Comparison of ENCODE assay signal across 27 cellular contexts in the genomic region with DNA sequence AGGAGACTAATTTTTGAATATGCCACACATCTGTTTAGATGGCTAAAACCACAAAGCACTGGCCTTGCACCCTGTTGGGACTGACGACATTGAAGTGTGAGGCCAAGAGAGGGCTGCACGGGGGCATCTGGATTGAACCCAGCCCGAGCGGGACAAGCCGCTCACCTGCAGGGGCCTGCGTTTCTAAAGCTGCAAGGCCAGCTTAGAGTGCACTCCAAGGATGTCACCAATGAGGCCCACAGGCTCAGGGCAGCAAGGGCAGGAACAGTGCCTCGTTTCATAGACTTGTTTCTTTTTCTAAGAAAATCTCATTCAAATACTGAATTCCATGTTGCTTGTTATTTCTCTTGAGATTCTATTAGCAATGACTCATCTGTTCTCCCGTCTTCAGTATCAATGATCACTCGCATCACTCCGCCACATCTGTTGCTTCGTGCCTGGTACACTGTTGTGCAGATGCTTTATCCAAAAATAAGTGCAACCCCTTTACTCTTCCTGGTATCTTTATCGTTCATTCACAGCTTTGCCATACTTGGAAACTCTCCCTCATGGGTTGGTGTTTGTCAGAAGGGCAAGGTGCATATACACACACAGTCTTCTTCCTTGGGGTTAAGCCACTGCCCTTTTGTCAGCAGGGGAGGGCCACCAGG.
DNase-seq lines count a peak whose midpoint lies in the region; ATAC-seq and TF ChIP-seq lines count a peak whose summit lies in the region.
"Had no signal": no experiment of that assay in that cellular context is flagged by ENCODE, and none has a peak within 500 bp of the region (broad histone marks: within the 10 kb centered on the region; RNA-seq: fewer than 3 reads in every experiment).

No MANE protein-coding gene starts in this region.

- no peaks in the 10 kb centered on the region for H3K27me3 ChIP-seq in CD8-positive, alpha-beta T cell (ENCODE audit: insufficient read depth, low read length)
- H3K27me3 ChIP-seq: uterus had no signal

- peak; percentile 57 for DNase-seq in activated CD4-positive, alpha-beta T cell treated with anti-CD3 and anti-CD28 coated beads, Interleukin-2, amount 10 ng/mL, durations not matched to agents 24 days and 14 days
- DNase-seq in activated CD4-positive, alpha-beta T cell treated with anti-CD3 and anti-CD28 coated beads for 1 hour: no peak
- DNase-seq in CD8-positive, alpha-beta T cell: no peak
- no peak for DNase-seq in activated naive CD8-positive, alpha-beta T cell treated with anti-CD3 and anti-CD28 coated beads for 36 hours
- DNase-seq in foreskin fibroblast (peak; percentile 28 to 73), inferior parietal cortex (ENCODE audit: extremely low spot score) (no peak), DMS 273 (lab: John Stamatoyannopoulos, UW; ENCODE audit: unreplicated experiment) (no peak), NCI-H1092 treated with DMSO at 0.1 percent for 48 hours (lab: John Stamatoyannopoulos, UW) (no peak)
- DNase-seq: activated CD4-positive, CD25-positive, alpha-beta regulatory T cell treated with anti-CD3 and anti-CD28 coated beads, Interleukin-2, amount 50 U/mL, for 72 hours; activated CD8-positive, alpha-beta memory T cell treated with anti-CD3 and anti-CD28 coated beads, Interleukin-2, amount 50 U/mL, for 4 hours; AML-193; COR-L47; DMS79 treated with DMSO at 0.1 percent for 48 hours; effector CD4-positive, alpha-beta T cell; foreskin melanocyte; H9; Karpas-422; mesendoderm; NCI-H146; SHP77; small intestine; stimulated activated CD4-positive, alpha-beta T cell treated with anti-CD3 and anti-CD28 coated beads, Interleukin-2, amount 100 ng/mL, for 24 hours; uterus had no signal

- peak overlapping the region; percentile 98 for H3K27ac Mint-ChIP-seq in activated CD4-positive, alpha-beta T cell treated with anti-CD3 and anti-CD28 coated beads, Interleukin-2, amount 10 ng/mL, durations not matched to agents 24 days and 14 days
- H3K27ac Mint-ChIP-seq in CD8-positive, alpha-beta T cell: peak overlapping the region; percentile 52
- H3K27ac Mint-ChIP-seq in activated naive CD8-positive, alpha-beta T cell treated with anti-CD3 and anti-CD28 coated beads for 36 hours: peak overlapping the region; percentile 100
- H3K27ac Mint-ChIP-seq: stimulated activated memory B cell treated with anti-CD40 and anti-IgM and Interleukin-4, amounts not matched to agents 10 μg/mL and 1 μg/mL and 100 μg/mL, for 72 hours had no signal

- H3K9me3 Mint-ChIP-seq in activated CD4-positive, alpha-beta T cell treated with anti-CD3 and anti-CD28 coated beads, Interleukin-2, amount 10 ng/mL, durations not matched to agents 24 days and 14 days: peaks cover under 1% of the 10 kb centered on the region
- no peaks in the 10 kb centered on the region for H3K9me3 Mint-ChIP-seq in CD8-positive, alpha-beta T cell
- H3K9me3 Mint-ChIP-seq in activated naive CD8-positive, alpha-beta T cell treated with anti-CD3 and anti-CD28 coated beads for 36 hours: peaks cover 2% of the 10 kb centered on the region
- H3K9me3 Mint-ChIP-seq: H9; stimulated activated memory B cell treated with anti-CD40 and anti-IgM and Interleukin-4, amounts not matched to agents 10 μg/mL and 1 μg/mL and 100 μg/mL, for 72 hours had no signal

- H3K4me1 Mint-ChIP-seq in activated CD4-positive, alpha-beta T cell treated with anti-CD3 and anti-CD28 coated beads, Interleukin-2, amount 10 ng/mL, durations not matched to agents 24 days and 14 days: peaks cover 72% of the 10 kb centered on the region
- peaks cover 68% of the 10 kb centered on the region for H3K4me1 Mint-ChIP-seq in CD8-positive, alpha-beta T cell (ENCODE audit: low read depth)
- peaks cover 82% of the 10 kb centered on the region for H3K4me1 Mint-ChIP-seq in activated naive CD8-positive, alpha-beta T cell treated with anti-CD3 and anti-CD28 coated beads for 36 hours

- no peak for TF ChIP-seq CTCF in CD8-positive, alpha-beta T cell (IDR thresholded peaks at IDR 0.05)
- no peak for TF ChIP-seq CTCF in foreskin fibroblast (IDR thresholded peaks at IDR 0.05; ENCODE audit: low read depth, low read length)

- H3K36me3 Mint-ChIP-seq in activated CD4-positive, alpha-beta T cell treated with anti-CD3 and anti-CD28 coated beads, Interleukin-2, amount 10 ng/mL, durations not matched to agents 24 days and 14 days (ENCODE audit: low read depth): peaks cover 31% of the 10 kb centered on the region
- H3K36me3 Mint-ChIP-seq in CD8-positive, alpha-beta T cell: peaks cover 12% of the 10 kb centered on the region
- peaks cover 50% of the 10 kb centered on the region for H3K36me3 Mint-ChIP-seq in activated naive CD8-positive, alpha-beta T cell treated with anti-CD3 and anti-CD28 coated beads for 36 hours

- intact Hi-C loops in activated CD4-positive, alpha-beta T cell treated with anti-CD3 and anti-CD28 coated beads, Interleukin-2, amount 10 ng/mL, durations not matched to agents 24 days and 14 days (cut with micrococcal nuclease): loop anchor here (2.0 kb wide), 1 partner anchor 13 kb away; no protein-coding TSS in a partner anchor
- intact Hi-C loops in CD8-positive, alpha-beta T cell (cut with DNase I, micrococcal nuclease): no loop called here

- H3K36me3 ChIP-seq in CD8-positive, alpha-beta T cell (ENCODE audit: insufficient read depth, low read length): no peaks in the 10 kb centered on the region
- H3K36me3 ChIP-seq: uterus had no signal

- no peaks in the 10 kb centered on the region for H3K27me3 Mint-ChIP-seq in activated CD4-positive, alpha-beta T cell treated with anti-CD3 and anti-CD28 coated beads, Interleukin-2, amount 10 ng/mL, durations not matched to agents 24 days and 14 days
- H3K27me3 Mint-ChIP-seq in CD8-positive, alpha-beta T cell (ENCODE audit: low read depth): no peaks in the 10 kb centered on the region
- no peaks in the 10 kb centered on the region for H3K27me3 Mint-ChIP-seq in activated naive CD8-positive, alpha-beta T cell treated with anti-CD3 and anti-CD28 coated beads for 36 hours
- H3K27me3 Mint-ChIP-seq: stimulated activated memory B cell treated with anti-CD40 and anti-IgM and Interleukin-4, amounts not matched to agents 10 μg/mL and 1 μg/mL and 100 μg/mL, for 72 hours had no signal

- H3K4me1 ChIP-seq in CD8-positive, alpha-beta T cell (ENCODE audit: insufficient read depth, low read length): peaks cover 39% of the 10 kb centered on the region
- H3K4me1 ChIP-seq: uterus had no signal

- CTCF ChIA-PET in CD8-positive, alpha-beta T cell (lab: Charles Lee): interaction anchor here (1.3 kb wide), 1 partner anchor 322 kb away, joined by 4 read pairs; no protein-coding TSS in a partner anchor

- no peaks in the 10 kb centered on the region for H3K9me3 ChIP-seq in CD8-positive, alpha-beta T cell (ENCODE audit: low read length)
- H3K9me3 ChIP-seq: thoracic aorta, uterus had no signal

- POLR2A ChIA-PET in CD8-positive, alpha-beta T cell (lab: Charles Lee): no interaction called here

- peak overlapping the region; percentile 46 for H3K4me3 Mint-ChIP-seq in activated CD4-positive, alpha-beta T cell treated with anti-CD3 and anti-CD28 coated beads, Interleukin-2, amount 10 ng/mL, durations not matched to agents 24 days and 14 days
- H3K4me3 Mint-ChIP-seq in CD8-positive, alpha-beta T cell: no peak overlapping the region
- H3K4me3 Mint-ChIP-seq in activated naive CD8-positive, alpha-beta T cell treated with anti-CD3 and anti-CD28 coated beads for 36 hours: no peak overlapping the region
- H3K4me3 Mint-ChIP-seq: H9; stimulated activated memory B cell treated with anti-CD40 and anti-IgM and Interleukin-4, amounts not matched to agents 10 μg/mL and 1 μg/mL and 100 μg/mL, for 72 hours had no signal

- no peak for ATAC-seq in CD8-positive, alpha-beta T cell
- ATAC-seq: left lobe of liver; stimulated activated memory B cell treated with anti-CD40 and anti-IgM and Interleukin-4, amounts not matched to agents 10 μg/mL and 1 μg/mL and 100 μg/mL, for 72 hours had no signal

- no peak overlapping the region for H3K27ac ChIP-seq in CD8-positive, alpha-beta T cell (ENCODE audit: low read depth, low read length)
- H3K27ac ChIP-seq: epithelial cell of prostate, thoracic aorta, uterus had no signal

- no peak overlapping the region for H3K4me3 ChIP-seq in CD8-positive, alpha-beta T cell (ENCODE audit: low read depth, low read length)
- H3K4me3 ChIP-seq in foreskin fibroblast (ENCODE audit: low read depth in 1 of 2, low read length in 2 of 2): no peak overlapping the region
- H3K4me3 ChIP-seq: thoracic aorta, uterus had no signal

Comparison
In these comparisons a context has a peak if more than half of its experiments do, and no peak if none do; other contexts are left out.
1. DNase-seq: peak in activated CD4-positive, alpha-beta T cell treated with anti-CD3 and anti-CD28 coated beads, Interleukin-2, amount 10 ng/mL, durations not matched to agents 24 days and 14 days (single experiment) and foreskin fibroblast (2 of 2); none in activated CD4-positive, alpha-beta T cell treated with anti-CD3 and anti-CD28 coated beads for 1 hour (single experiment), CD8-positive, alpha-beta T cell (0 of 7), activated naive CD8-positive, alpha-beta T cell treated with anti-CD3 and anti-CD28 coated beads for 36 hours (single experiment), inferior parietal cortex (single experiment), DMS 273 (single experiment) and NCI-H1092 treated with DMSO at 0.1 percent for 48 hours (single experiment).
2. Peak in every context shown above with its lines, with median percentiles within 50 percentile points of each other: H3K27ac Mint-ChIP-seq.